ENCODE assay signal across 9 cellular contexts in the genomic region with DNA sequence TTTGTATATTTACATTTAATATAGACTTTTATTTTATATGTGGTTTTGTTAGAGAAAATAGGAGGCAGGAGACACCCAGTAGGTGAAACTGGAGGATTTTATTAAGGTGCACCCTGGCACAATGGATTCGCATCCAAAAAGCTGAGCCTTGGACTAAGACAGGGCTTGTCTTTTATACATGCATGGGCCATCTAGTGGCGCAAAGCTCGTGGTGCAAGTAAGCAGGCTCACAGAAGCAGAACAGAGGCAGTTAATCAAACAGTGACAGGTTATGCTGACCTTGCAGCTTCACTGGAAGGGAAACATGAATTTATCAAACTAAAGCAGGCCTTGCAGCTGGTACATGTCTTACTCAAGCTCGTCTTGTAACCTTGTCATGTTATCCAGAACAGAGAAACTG. TPM values are rescaled to one million over a fixed set of nuclear protein-coding genes. Genes with fewer than 3 reads are reported as not detected.
DNase-seq lines count a peak whose midpoint lies in the region; ATAC-seq and TF ChIP-seq lines count a peak whose summit lies in the region.
"Had no signal": no experiment of that assay in that cellular context is flagged by ENCODE, and none has a peak within 500 bp of the region (broad histone marks: within the 10 kb centered on the region; RNA-seq: fewer than 3 reads in every experiment).

No MANE protein-coding gene starts in this region.

- POLR2A ChIA-PET in Caco-2 (lab: Charles Lee), result no interaction called here

- no peaks in the 10 kb centered on the region for H3K27me3 ChIP-seq in Caco-2 (replicated peaks; ENCODE audit: control insufficient read depth, insufficient read depth, low read length)

- H3K4me1 ChIP-seq in Caco-2, result no peaks in the 10 kb centered on the region

- no peaks in the 10 kb centered on the region for H3K9me3 ChIP-seq in Caco-2

- H3K36me3 Mint-ChIP-seq in Caco-2 (ENCODE audit: insufficient read depth, unreplicated experiment), result no peaks in the 10 kb centered on the region

- H3K36me3 ChIP-seq in Caco-2 (ENCODE audit: control insufficient read depth, insufficient read depth, low read length), result no peaks in the 10 kb centered on the region
- H3K36me3 ChIP-seq: thoracic aorta had no signal

- TF ChIP-seq CTCF in Caco-2 (IDR thresholded peaks at IDR 0.05; ENCODE audit: insufficient read depth in 1 of 2, low read depth in 1 of 2, low read length in 1 of 2, severe bottlenecking in 1 of 2, unreplicated experiment in 1 of 2), result peak in 1 of 2 experiments; percentile 26

- H3K9me3 Mint-ChIP-seq in Caco-2 (ENCODE audit: unreplicated experiment), result peaks cover 24% of the 10 kb centered on the region

- ATAC-seq in stimulated activated naive CD8-positive, alpha-beta T cell treated with anti-CD3 and anti-CD28 coated beads, Interleukin-15, Interleukin-2, amounts not matched to agents 100 U/mL and 50 U/mL, for 24 hours, result no peak
- ATAC-seq in GM19328 (IDR thresholded peaks at IDR 0.05; ENCODE audit: unreplicated experiment), result no peak
- ATAC-seq in GM21381 (IDR thresholded peaks at IDR 0.05; ENCODE audit: unreplicated experiment), result no peak

- DNase-seq in Caco-2 (peak; percentile 9 to 30), HT-29 (ENCODE audit: low spot score) (peak; percentile 27), globus pallidus (ENCODE audit: low spot score) (peak; percentile 1), posterior vena cava (ENCODE audit: low spot score) (no peak)
- peak; percentile 20 to 39 for DNase-seq in activated CD4-positive, alpha-beta T cell treated with anti-CD3 and anti-CD28 coated beads, Interleukin-2, amount 50 U/mL, for 4 hours
- peak; percentile 33 for DNase-seq in stimulated activated naive CD8-positive, alpha-beta T cell treated with anti-CD3 and anti-CD28 coated beads, Interleukin-15, Interleukin-2, amounts not matched to agents 100 U/mL and 50 U/mL, for 24 hours

- no peaks in the 10 kb centered on the region for H3K4me1 Mint-ChIP-seq in Caco-2 (ENCODE audit: low read depth, unreplicated experiment)

- no peak overlapping the region for H3K4me3 Mint-ChIP-seq in Caco-2 (ENCODE audit: unreplicated experiment)

- intact Hi-C loops in Caco-2 (cut with micrococcal nuclease; ENCODE audit: unreplicated experiment) (no loop called here), posterior vena cava (cut with DNase I) (no loop called here)

- BruUV-seq in Caco-2 (replicated peaks; lab: Mats Ljungman, UMichigan), result no TSS peak

- CTCF ChIA-PET in Caco-2 (lab: Charles Lee), result no interaction called here

- no peak overlapping the region for H3K4me3 ChIP-seq in Caco-2 (ENCODE audit: low read depth, low read length)
- H3K4me3 ChIP-seq: thoracic aorta had no signal

- H3K27ac Mint-ChIP-seq in Caco-2 (ENCODE audit: unreplicated experiment), result no peak overlapping the region

- H3K27me3 Mint-ChIP-seq in Caco-2 (ENCODE audit: insufficient read depth, unreplicated experiment), result no peaks in the 10 kb centered on the region

RNA-seq across cellular contexts. Expression of a gene that starts 58.8 kb away (rescaled TPM):
- total RNA-seq in Caco-2 (2022) (1.2 TPM in 2 replicates), posterior vena cava (1 to 10 TPM; 1.5 to 1.6 TPM)
- total RNA-seq in HT-29 (2014; rRNA removed; shearing (Covaris generic)), result under 0.01 TPM in 2 replicates
